9 cellular contexts compared by ENCODE assay signal in genomic region chr2:179842498-179843153, GRCh38. TPM values are rescaled to one million over a fixed set of nuclear protein-coding genes. Genes with fewer than 3 reads are reported as not detected.
DNase-seq lines count a peak whose midpoint lies in the region; ATAC-seq and TF ChIP-seq lines count a peak whose summit lies in the region.
"Had no signal": no experiment of that assay in that cellular context is flagged by ENCODE, and none has a peak within 500 bp of the region (broad histone marks: within the 10 kb centered on the region; RNA-seq: fewer than 3 reads in every experiment).

No MANE protein-coding gene starts in this region.

- ATAC-seq in HG02884 (IDR thresholded peaks at IDR 0.05; ENCODE audit: unreplicated experiment) (peak; percentile 50), SK-N-SH treated with all-trans-retinoic acid at 6 μM for 48 hours (peak; percentile 76), HG02973 (IDR thresholded peaks at IDR 0.05; ENCODE audit: unreplicated experiment) (no peak), sciatic nerve (no peak)

- H3K18ac ChIP-seq in trophoblast cell (ENCODE audit: low read length): no peak overlapping the region

- H4K8ac ChIP-seq in trophoblast cell (ENCODE audit: low read depth, low read length): no peak overlapping the region

- intact Hi-C loops in sciatic nerve (cut with DNase I): no loop called here

- H2AFZ ChIP-seq in trophoblast cell (ENCODE audit: insufficient read depth, low read length, poor library complexity): no peak overlapping the region

- no peak overlapping the region for H3K4me2 ChIP-seq in trophoblast cell (ENCODE audit: low read length)

- H3K4ac ChIP-seq in trophoblast cell (ENCODE audit: low read depth, low read length): no peak overlapping the region

- no peaks in the 10 kb centered on the region for H3K79me2 ChIP-seq in trophoblast cell (ENCODE audit: control insufficient read depth, insufficient read depth, low read length, poor library complexity)

- no peak overlapping the region for H3K23ac ChIP-seq in trophoblast cell (ENCODE audit: low read length)

- H3K9me3 ChIP-seq in trophoblast cell (ENCODE audit: insufficient read depth, low read depth, low read length): no peaks in the 10 kb centered on the region

- no peak overlapping the region for H4K91ac ChIP-seq in trophoblast cell (ENCODE audit: low read depth, low read length)

- H3K4me1 ChIP-seq in trophoblast cell (ENCODE audit: control insufficient read depth in 1 of 2, insufficient read depth in 2 of 2, low read length in 2 of 2): no peaks in the 10 kb centered on the region

- H2BK12ac ChIP-seq in trophoblast cell (ENCODE audit: low read length): no peak overlapping the region

- no peak overlapping the region for H2BK5ac ChIP-seq in trophoblast cell (ENCODE audit: low read depth, low read length, poor library complexity)

- no CpG with 5 or more reads among the region's 4 CpGs for WGBS in trophoblast cell (ENCODE audit: extremely low coverage, insufficient coverage, insufficient read length)

- no peak overlapping the region for H3K4me3 ChIP-seq in trophoblast cell (ENCODE audit: low read depth, low read length)

- H3K27ac ChIP-seq in trophoblast cell (ENCODE audit: low read depth, low read length): no peak overlapping the region

- no peaks in the 10 kb centered on the region for H3K27me3 ChIP-seq in trophoblast cell (ENCODE audit: insufficient read depth, low read length)

- H2AK5ac ChIP-seq in trophoblast cell (ENCODE audit: low read length): no peak overlapping the region

- H3K9ac ChIP-seq in trophoblast cell (ENCODE audit: low read length): no peak overlapping the region

- no peak overlapping the region for H2BK120ac ChIP-seq in trophoblast cell (ENCODE audit: insufficient read depth, low read length, poor library complexity)

- H3K79me1 ChIP-seq in trophoblast cell (ENCODE audit: low read length): no peaks in the 10 kb centered on the region

- no peak overlapping the region for H4K12ac ChIP-seq in trophoblast cell (ENCODE audit: low read depth, low read length)

- peak; percentile 35 for DNase-seq in EH (ENCODE audit: low read depth)
- peak; percentile 59 for DNase-seq in iPS-NIHi7 (ENCODE audit: extremely low spot score)
- no peak for DNase-seq in trophoblast cell
- no peak for DNase-seq in stimulated activated CD4-positive, alpha-beta T cell treated with anti-CD3 and anti-CD28 coated beads, Interleukin-4, amount 100 ng/mL, for 1 hour
- no peak for DNase-seq in sciatic nerve (ENCODE audit: low spot score)
- DNase-seq: activated B cell treated with CpG ODN at 0.5 μM for 24 hours had no signal

- no peaks in the 10 kb centered on the region for H3K36me3 ChIP-seq in trophoblast cell (ENCODE audit: control insufficient read depth in 1 of 2, insufficient read depth in 2 of 2, low read length in 2 of 2)

- no peak overlapping the region for H3K14ac ChIP-seq in trophoblast cell (ENCODE audit: low read length)

TF ChIP-seq in SK-N-SH treated with all-trans-retinoic acid at 6 μM for 48 hours, 23 proteins besides CTCF, POLR2A, EP300 and RAD21:
- TF ChIP-seq TOX (CRISPR knock-in tag; IDR thresholded peaks at IDR 0.05; ENCODE audit: borderline replicate concordance): no peak
- no peak for TF ChIP-seq ISL1 (CRISPR knock-in tag; IDR thresholded peaks at IDR 0.05)
- no peak for TF ChIP-seq ESRRG (CRISPR knock-in tag; IDR thresholded peaks at IDR 0.05)

RNA-seq across cellular contexts. Expression of gene ZNF385B, which starts 18.8 kb away (rescaled TPM):
- polyA plus RNA-seq in trophoblast cell (2013): 0.30 and 0.46 TPM in 2 replicates
- 5.3 TPM for total RNA-seq in sciatic nerve
- total RNA-seq: activated B cell treated with CpG ODN at 0.5 μM for 24 hours had no signal

Comparison
In these comparisons a context has a peak if more than half of its experiments do, and no peak if none do; other contexts are left out.
1. DNase-seq: peak in EH (single experiment) and iPS-NIHi7 (single experiment); none in trophoblast cell (0 of 2), stimulated activated CD4-positive, alpha-beta T cell treated with anti-CD3 and anti-CD28 coated beads, Interleukin-4, amount 100 ng/mL, for 1 hour (single experiment) and sciatic nerve (single experiment).
2. ATAC-seq: peak in HG02884 (single experiment) and SK-N-SH treated with all-trans-retinoic acid at 6 μM for 48 hours (single experiment); none in HG02973 (single experiment) and sciatic nerve (single experiment).